8 cellular contexts compared by ENCODE assay signal in the genomic region with DNA sequence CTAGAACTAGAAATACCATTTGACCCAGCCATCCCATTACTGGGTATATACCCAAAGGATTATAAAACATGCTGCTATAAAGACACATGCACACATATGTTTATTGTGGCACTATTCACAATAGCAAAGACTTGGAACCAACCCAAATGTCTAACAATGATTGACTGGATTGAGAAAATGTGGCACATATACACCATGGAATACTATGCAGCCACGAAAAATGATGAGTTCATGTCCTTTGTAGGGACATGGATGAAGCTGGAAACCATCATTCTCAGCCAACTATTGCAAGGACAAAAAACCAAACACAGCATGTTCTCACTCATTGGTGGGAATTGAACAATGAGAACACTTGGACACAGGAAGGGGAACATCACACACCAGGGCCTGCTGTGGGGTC. TPM values are rescaled to one million over a fixed set of nuclear protein-coding genes. Genes with fewer than 3 reads are reported as not detected.
"Had no signal": no experiment of that assay in that cellular context is flagged by ENCODE, and none has a peak within 500 bp of the region (broad histone marks: within the 10 kb centered on the region; RNA-seq: fewer than 3 reads in every experiment).

No MANE protein-coding gene starts in this region.

RNA-seq across cellular contexts. Expression of a gene that starts 57.8 kb away (rescaled TPM):
- total RNA-seq: OCI-LY7, PC-9, Peyer's patch, Right ventricle myocardium inferior, Right ventricle myocardium superior, SJSA1, T-cell had no signal
- polyA plus RNA-seq: SK-N-SH had no signal
